1 cellular context compared by ENCODE assay signal in the genomic region with DNA sequence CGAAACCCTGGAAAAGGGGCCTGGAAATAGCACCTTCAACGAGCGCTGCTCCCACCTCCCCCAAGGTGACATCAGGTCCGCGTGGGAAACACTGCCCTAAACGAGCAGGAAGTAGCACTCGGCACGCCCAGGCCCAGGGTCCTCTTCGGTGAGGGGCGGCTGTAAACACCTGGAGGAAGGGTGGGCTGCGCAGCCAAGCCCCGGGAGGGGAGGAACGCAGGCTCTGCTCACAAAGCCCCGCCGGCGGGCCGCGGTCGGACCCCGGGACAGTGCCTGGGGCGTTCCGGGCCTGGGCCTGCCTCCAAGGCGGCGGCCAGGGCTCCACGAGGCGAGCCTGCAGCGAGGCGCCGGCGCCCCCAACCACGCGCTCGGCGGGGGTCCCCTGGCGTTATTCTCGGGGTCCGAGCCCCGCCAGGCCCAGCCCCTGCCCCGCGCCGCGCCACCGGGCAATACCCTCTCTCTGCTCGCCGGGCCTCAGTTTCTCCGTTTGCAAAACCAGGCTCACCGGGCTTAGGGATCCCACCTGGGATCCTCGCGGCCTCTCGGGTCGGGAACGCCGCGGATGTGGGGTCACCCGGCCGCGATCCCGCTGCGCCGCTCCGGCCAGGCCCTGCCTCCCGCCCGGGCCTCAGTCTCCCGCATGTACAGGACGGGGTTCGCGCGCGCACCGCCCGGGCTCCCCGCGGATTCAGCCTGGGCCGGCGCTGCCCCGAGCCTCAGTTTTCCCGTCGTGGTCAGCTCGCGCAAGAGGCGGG.
TF ChIP-seq lines count a peak whose summit lies in the region.

No MANE protein-coding gene starts in this region.

TF ChIP-seq in H1, 55 proteins besides CTCF, POLR2A, EP300 and RAD21:
- no peak for TF ChIP-seq CTBP2 (IDR thresholded peaks at IDR 0.05; ENCODE audit: borderline replicate concordance, insufficient read depth, insufficient read length, low read length)
- no peak for TF ChIP-seq NRF1 (IDR thresholded peaks at IDR 0.05; ENCODE audit: low read depth, low read length)
- TF ChIP-seq, protein P1, sequence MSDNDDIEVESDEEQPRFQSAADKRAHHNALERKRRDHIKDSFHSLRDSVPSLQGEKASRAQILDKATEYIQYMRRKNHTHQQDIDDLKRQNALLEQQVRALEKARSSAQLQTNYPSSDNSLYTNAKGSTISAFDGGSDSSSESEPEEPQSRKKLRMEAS (IDR thresholded peaks at IDR 0.05): peak; percentile 58
- peak; percentile 37 to 41; a peak in 1 of 4 replicates for TF ChIP-seq SIN3A (conservative IDR thresholded peaks at IDR 0.05 in 1 of 2, IDR thresholded peaks at IDR 0.05 in 1 of 2; ENCODE audit: low read depth in 1 of 2, low read length in 2 of 2)
- no peak for TF ChIP-seq FOSL1 (IDR thresholded peaks at IDR 0.05; ENCODE audit: insufficient read depth, low read depth, low read length)
- TF ChIP-seq KDM4A (IDR thresholded peaks at IDR 0.05; ENCODE audit: low read depth, low read length, severe bottlenecking): peak; percentile 53
- no peak for TF ChIP-seq RNF2 (IDR thresholded peaks at IDR 0.05; ENCODE audit: borderline replicate concordance, low read depth, low read length, missing control alignments, poor library complexity, severe bottlenecking)
- no peak for TF ChIP-seq RFX5 (IDR thresholded peaks at IDR 0.05; ENCODE audit: borderline replicate concordance, low read depth, low read length)
- no peak for TF ChIP-seq SP2 (IDR thresholded peaks at IDR 0.05; ENCODE audit: low read length)
